In genomic region chr14:50407089-50407813, GRCh38 we compare ENCODE assay signal across 27 cellular contexts.
"Had no signal": no experiment of that assay in that cellular context is flagged by ENCODE, and none has a peak within 500 bp of the region (broad histone marks: within the 10 kb centered on the region; RNA-seq: fewer than 3 reads in every experiment).

No MANE protein-coding gene starts in this region.

- H3K36me3 ChIP-seq: heart right ventricle, left lung, prostate gland, spleen, thoracic aorta, vagina, WERI-Rb-1 had no signal

- ATAC-seq: activated CD8-positive, alpha-beta memory T cell treated with anti-CD3 and anti-CD28 coated beads, Interleukin-2, amount 10 ng/mL, durations not matched to agents 7 days and 5 days; activated CD8-positive, alpha-beta T cell treated with anti-CD3 and anti-CD28 coated beads for 36 hours; left lung; naive thymus-derived CD8-positive, alpha-beta T cell had no signal

- H3K27me3 ChIP-seq: heart right ventricle, left lung, spleen, vagina had no signal

- H3K9me3 ChIP-seq: heart right ventricle, left lung, prostate gland, thoracic aorta, vagina had no signal

- H3K4me3 ChIP-seq: heart right ventricle, left lung, prostate gland, spleen, thoracic aorta, vagina had no signal

- H3K27me3 Mint-ChIP-seq: activated CD4-positive, alpha-beta T cell treated with anti-CD3 and anti-CD28 coated beads, Interleukin-2, amount 10 ng/mL, durations not matched to agents 7 days and 5 days; activated CD8-positive, alpha-beta memory T cell treated with anti-CD3 and anti-CD28 coated beads, Interleukin-2, amount 10 ng/mL, durations not matched to agents 7 days and 5 days; activated CD8-positive, alpha-beta T cell treated with anti-CD3 and anti-CD28 coated beads for 36 hours; activated naive CD8-positive, alpha-beta T cell; naive thymus-derived CD8-positive, alpha-beta T cell; type B pancreatic cell had no signal

- H3K27ac ChIP-seq: heart right ventricle, left lung, prostate gland, spleen, thoracic aorta, vagina, WERI-Rb-1 had no signal

- H3K4me1 Mint-ChIP-seq: mesothelial cell of epicardium had no signal

- DNase-seq: activated CD4-positive, alpha-beta T cell treated with anti-CD3 and anti-CD28 coated beads, Interleukin-2, amount 10 ng/mL, durations not matched to agents 7 days and 5 days; activated CD4-positive, CD25-positive, alpha-beta regulatory T cell treated with anti-CD3 and anti-CD28 coated beads, Interleukin-2, amount 50 U/mL, for 72 hours; activated CD8-positive, alpha-beta memory T cell treated with anti-CD3 and anti-CD28 coated beads, Interleukin-2, amount 10 ng/mL, durations not matched to agents 7 days and 5 days; activated CD8-positive, alpha-beta T cell treated with anti-CD3 and anti-CD28 coated beads for 36 hours; activated naive CD4-positive, alpha-beta T cell; activated T-cell treated with anti-CD3 and anti-CD28 coated beads for 4 hours; amniotic stem cell; cerebellar nuclear complex; effector CD4-positive, alpha-beta T cell; erythroblast; heart right ventricle; kidney; left lung; naive thymus-derived CD8-positive, alpha-beta T cell; spleen; stimulated activated CD4-positive, alpha-beta T cell treated with anti-CD3 and anti-CD28 coated beads, Interleukin-4, amount 100 ng/mL, for 1 hour; stimulated activated naive CD4-positive, alpha-beta T cell; T-helper 1 cell; WERI-Rb-1 had no signal

- H3K4me1 ChIP-seq: left lung, prostate gland, spleen had no signal

- FAIRE-seq: kidney, TTC549 had no signal

- H3K27ac Mint-ChIP-seq: activated CD4-positive, alpha-beta T cell treated with anti-CD3 and anti-CD28 coated beads, Interleukin-2, amount 10 ng/mL, durations not matched to agents 7 days and 5 days; activated CD8-positive, alpha-beta memory T cell treated with anti-CD3 and anti-CD28 coated beads, Interleukin-2, amount 10 ng/mL, durations not matched to agents 7 days and 5 days; activated CD8-positive, alpha-beta T cell treated with anti-CD3 and anti-CD28 coated beads for 36 hours; activated naive CD8-positive, alpha-beta T cell; activated T-helper 1 cell treated with anti-CD3 and anti-CD28 coated beads, Interleukin-12 subunit alpha, Interleukin-12 subunit beta, Interleukin-2, Interleukin-4 antibody, amounts not matched to agents 30 ng/mL and 10 ng/mL and 1 ng/mL, durations not matched to agents 14 hours and 24 hours and 36 hours; mesothelial cell of epicardium; naive thymus-derived CD8-positive, alpha-beta T cell; type B pancreatic cell had no signal

- H3K4me3 Mint-ChIP-seq: activated CD4-positive, alpha-beta T cell treated with anti-CD3 and anti-CD28 coated beads, Interleukin-2, amount 10 ng/mL, durations not matched to agents 7 days and 5 days; activated CD8-positive, alpha-beta memory T cell treated with anti-CD3 and anti-CD28 coated beads, Interleukin-2, amount 10 ng/mL, durations not matched to agents 7 days and 5 days; activated CD8-positive, alpha-beta T cell treated with anti-CD3 and anti-CD28 coated beads for 36 hours; activated naive CD8-positive, alpha-beta T cell; activated T-helper 1 cell treated with anti-CD3 and anti-CD28 coated beads, Interleukin-12 subunit alpha, Interleukin-12 subunit beta, Interleukin-2, Interleukin-4 antibody, amounts not matched to agents 30 ng/mL and 10 ng/mL and 1 ng/mL, durations not matched to agents 14 hours and 24 hours and 36 hours; mesothelial cell of epicardium; naive thymus-derived CD8-positive, alpha-beta T cell; type B pancreatic cell had no signal
